13 cellular contexts compared by ENCODE assay signal in the genomic region with DNA sequence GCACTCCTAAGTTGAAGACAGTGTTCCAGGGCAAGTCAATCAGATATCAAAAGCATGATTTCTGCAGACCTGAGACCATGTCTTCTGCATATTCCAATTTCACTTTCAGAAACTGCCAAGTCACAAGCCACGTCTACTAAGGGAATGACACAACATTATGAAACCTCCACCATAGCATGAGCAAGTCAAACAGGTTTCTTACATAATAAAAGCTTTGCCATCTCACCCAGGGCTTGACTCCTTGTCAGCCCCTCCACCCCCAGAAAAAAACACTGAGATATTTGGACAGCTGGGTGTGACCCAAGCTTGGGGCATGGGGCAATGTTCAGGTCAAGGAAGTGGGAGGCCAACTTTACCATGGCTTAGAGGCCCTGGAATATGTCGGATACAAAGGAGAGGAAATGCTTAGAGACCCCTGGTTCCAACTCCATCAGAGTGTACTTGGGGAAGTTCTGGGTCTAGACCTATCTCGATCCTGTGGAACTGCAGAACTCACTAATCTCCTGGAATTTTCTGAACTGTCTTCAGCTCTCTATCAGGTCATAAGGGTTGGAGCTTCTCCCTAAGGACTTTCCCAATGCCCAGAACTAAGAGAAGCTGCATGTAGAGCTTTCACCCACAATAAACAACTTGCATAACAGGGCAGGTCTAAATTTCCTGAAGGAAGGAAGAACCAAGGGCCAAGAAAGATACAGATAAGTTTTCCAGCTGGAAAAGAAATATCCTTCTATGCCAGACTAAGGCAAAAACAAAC.
DNase-seq lines count a peak whose midpoint lies in the region; ATAC-seq, FAIRE-seq and TF ChIP-seq lines count a peak whose summit lies in the region.
"Had no signal": no experiment of that assay in that cellular context is flagged by ENCODE, and none has a peak within 500 bp of the region (broad histone marks: within the 10 kb centered on the region; RNA-seq: fewer than 3 reads in every experiment).

No MANE protein-coding gene starts in this region.

- peak overlapping the region; percentile 51 for H3K27ac Mint-ChIP-seq in activated T-helper 17 cell treated with anti-CD3 and anti-CD28 coated beads, Interleukin-2, amount 50 U/mL, for 72 hours

- H3K4me3 Mint-ChIP-seq in activated T-helper 17 cell treated with anti-CD3 and anti-CD28 coated beads, Interleukin-2, amount 50 U/mL, for 72 hours: peak overlapping the region; percentile 28

- intact Hi-C loops in pancreas (cut with DNase I): no loop called here

- peaks cover 26% of the 10 kb centered on the region for H3K4me1 Mint-ChIP-seq in activated T-helper 17 cell treated with anti-CD3 and anti-CD28 coated beads, Interleukin-2, amount 50 U/mL, for 72 hours

- peaks cover 0 to 4% (median 0%) of the 10 kb centered on the region in 3 donors for H3K4me1 ChIP-seq in pancreas
- H3K4me1 ChIP-seq: foreskin keratinocyte, psoas muscle, testis had no signal

- H3K9me3 ChIP-seq in pancreas: no peaks in the 10 kb centered on the region
- H3K9me3 ChIP-seq: psoas muscle, testis had no signal

- no peak for DNase-seq in pancreas
- DNase-seq in NCI-H2196 treated with DMSO at 0.1 percent for 48 hours (lab: John Stamatoyannopoulos, UW; ENCODE audit: unreplicated experiment): no peak
- no peak for DNase-seq in NCI-H1092 (lab: John Stamatoyannopoulos, UW)
- no peak for DNase-seq in H7
- DNase-seq in Ammon's horn (ENCODE audit: low spot score): no peak
- DNase-seq: activated CD8-positive, alpha-beta memory T cell treated with anti-CD3 and anti-CD28 coated beads, Interleukin-2, amount 50 U/mL, for 48 hours; NCI-H2227 treated with DMSO at 0.1 percent for 48 hours; psoas muscle; testis had no signal

- H3K27ac ChIP-seq in pancreas: peak overlapping the region in 1 of 4 donors; percentile 10
- H3K27ac ChIP-seq: foreskin keratinocyte, psoas muscle, testis had no signal

- TF ChIP-seq CTCF in pancreas (IDR thresholded peaks at IDR 0.05): no peak

- no peaks in the 10 kb centered on the region for H3K36me3 Mint-ChIP-seq in activated T-helper 17 cell treated with anti-CD3 and anti-CD28 coated beads, Interleukin-2, amount 50 U/mL, for 72 hours (ENCODE audit: low read depth)

- 51 to 66% methylated on average over 3 of the region's 3 CpGs for WGBS in pancreas, 2 donors

- H3K36me3 ChIP-seq in pancreas (no peaks in the 10 kb centered on the region), H7 (replicated peaks; ENCODE audit: control insufficient read depth, insufficient read depth, low read length) (no peaks in the 10 kb centered on the region)

- ATAC-seq in GM19023 (IDR thresholded peaks at IDR 0.05; ENCODE audit: unreplicated experiment) (peak; percentile 72), HG03095 (IDR thresholded peaks at IDR 0.05; ENCODE audit: unreplicated experiment) (peak; percentile 87), pancreas (peak in 3 of 4 donors; percentile 60 to 83 (median 72))
- peak; percentile 75 for ATAC-seq in activated T-helper 17 cell treated with anti-CD3 and anti-CD28 coated beads, Interleukin-2, amount 50 U/mL, for 72 hours (replicated peaks)
- ATAC-seq: foreskin keratinocyte, psoas muscle had no signal

- no peaks in the 10 kb centered on the region for H3K27me3 ChIP-seq in pancreas
- H3K27me3 ChIP-seq in H7 (ENCODE audit: control insufficient read depth, insufficient read depth, low read length): no peaks in the 10 kb centered on the region
- H3K27me3 ChIP-seq: testis had no signal

- no peak overlapping the region for H3K4me3 ChIP-seq in pancreas
- H3K4me3 ChIP-seq in H7 (ENCODE audit: insufficient read depth, low read depth, low read length): no peak overlapping the region
- H3K4me3 ChIP-seq: psoas muscle, testis had no signal

- no peaks in the 10 kb centered on the region for H3K9me3 Mint-ChIP-seq in activated T-helper 17 cell treated with anti-CD3 and anti-CD28 coated beads, Interleukin-2, amount 50 U/mL, for 72 hours

- peaks cover 15% of the 10 kb centered on the region for H3K27me3 Mint-ChIP-seq in activated T-helper 17 cell treated with anti-CD3 and anti-CD28 coated beads, Interleukin-2, amount 50 U/mL, for 72 hours

- no peak for FAIRE-seq in pancreas (lab: Jason Lieb, UNC)
